ENCODE assay signal across 17 cellular contexts in the genomic region with DNA sequence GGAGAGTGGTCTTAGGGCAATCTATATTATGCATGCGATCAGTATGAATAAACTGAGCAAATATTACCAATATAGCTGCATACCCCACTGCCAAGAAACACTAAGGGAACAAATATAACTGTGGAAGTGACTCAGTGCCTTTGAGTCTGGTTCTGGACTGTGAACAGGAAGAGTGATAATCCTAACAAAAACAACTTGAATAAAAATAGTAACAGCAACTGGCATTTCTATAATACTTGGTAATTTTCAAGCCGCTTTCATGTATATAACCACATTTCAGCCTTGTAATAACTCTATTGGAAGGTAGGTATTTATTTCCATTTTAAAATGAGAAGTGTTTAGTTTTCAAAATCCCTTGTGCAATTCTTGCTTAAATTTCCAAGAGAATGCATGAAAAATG.
DNase-seq lines count a peak whose midpoint lies in the region; ATAC-seq and TF ChIP-seq lines count a peak whose summit lies in the region.
"Had no signal": no experiment of that assay in that cellular context is flagged by ENCODE, and none has a peak within 500 bp of the region (broad histone marks: within the 10 kb centered on the region; RNA-seq: fewer than 3 reads in every experiment).

No MANE protein-coding gene starts in this region.

- H3K9me3 ChIP-seq in transverse colon, result no peaks in the 10 kb centered on the region
- H3K9me3 ChIP-seq: Caco-2 had no signal

- DNase-seq in Right ventricle myocardium superior (no peak), Right ventricle myocardium inferior (ENCODE audit: missing footprints) (no peak), left colon (no peak), transverse colon (no peak), NCI-H748 (lab: John Stamatoyannopoulos, UW; ENCODE audit: unreplicated experiment) (no peak), GM19240 (ENCODE audit: insufficient read length, low spot score) (no peak)
- DNase-seq: activated CD4-positive, alpha-beta T cell treated with anti-CD3 and anti-CD28 coated beads, Interleukin-2, amount 10 ng/mL, durations not matched to agents 24 days and 14 days; activated naive CD8-positive, alpha-beta T cell treated with anti-CD3 and anti-CD28 coated beads, Interleukin-2, amount 50 U/mL, for 24 hours; activated T-cell treated with anti-CD3 and anti-CD28 coated beads, Interleukin-2, amount 50 U/mL, for 4 hours; Caco-2; kidney glomerular epithelial cell; nephron progenitor cell; SHP77 treated with DMSO at 0.1 percent for 48 hours; T-helper 9 cell had no signal

- TF ChIP-seq POLR2A in transverse colon (IDR thresholded peaks at IDR 0.05), result no peak

- H3K36me3 ChIP-seq in transverse colon, result no peaks in the 10 kb centered on the region

- no peak for TF ChIP-seq EP300 in transverse colon (IDR thresholded peaks at IDR 0.05; ENCODE audit: low read depth)

- 24 to 33% methylated on average over 2 of the region's 2 CpGs for WGBS in transverse colon (ENCODE audit: low coverage in 1 of 2), 2 donors

- peaks cover 8 to 20% (median 17%) of the 10 kb centered on the region in 4 donors for H3K4me1 ChIP-seq in transverse colon
- H3K4me1 ChIP-seq: Caco-2 had no signal

- H3K27ac ChIP-seq in cingulate gyrus (ENCODE audit: low read depth, low read length) (peak overlapping the region; percentile 7), transverse colon (peak overlapping the region in 3 of 4 donors; percentile 10 to 22 (median 17))
- H3K27ac ChIP-seq: 22Rv1 had no signal

- ATAC-seq in Right ventricle myocardium superior (ENCODE audit: poor library complexity) (peak; percentile 59), Right ventricle myocardium inferior (no peak), left colon (peak; percentile 35), GM21529 (IDR thresholded peaks at IDR 0.05; ENCODE audit: unreplicated experiment) (no peak)
- ATAC-seq: activated naive CD8-positive, alpha-beta T cell treated with anti-CD3 and anti-CD28 coated beads, Interleukin-2, amount 50 U/mL, for 24 hours; activated T-cell treated with anti-CD3 and anti-CD28 coated beads, Interleukin-2, amount 50 U/mL, for 4 hours had no signal

- in situ Hi-C loops in transverse colon (cut with MboI; ENCODE audit: low pct_ligation_motif_present in 1 of 4, low pct_unique_long_range_greater_than_20kb in 1 of 4, low sequenced_read_pairs in 3 of 4), result no loop called here

- no peak for TF ChIP-seq CTCF in transverse colon (IDR thresholded peaks at IDR 0.05)

- no peak overlapping the region for H3K4me3 ChIP-seq in transverse colon

- no peaks in the 10 kb centered on the region for H3K27me3 ChIP-seq in transverse colon

- intact Hi-C loops in Right ventricle myocardium superior (cut with DNase I), result no loop called here
- intact Hi-C loops in Right ventricle myocardium inferior (cut with DNase I), result loop anchor here (5.0 kb wide), 1 partner anchor 251 kb away; no protein-coding TSS in a partner anchor
- intact Hi-C loops in left colon (cut with DNase I, micrococcal nuclease), result no loop called here
- intact Hi-C loops in transverse colon (cut with DNase I; ENCODE audit: low total_unique reads), result no loop called here

Comparison
In these comparisons a context has a peak if more than half of its experiments do, and no peak if none do; other contexts are left out.
1. ATAC-seq: peak in Right ventricle myocardium superior (single experiment) and left colon (single experiment); none in Right ventricle myocardium inferior (single experiment) and GM21529 (single experiment).